Comparison of ENCODE assay signal across 8 cellular contexts in the genomic region with DNA sequence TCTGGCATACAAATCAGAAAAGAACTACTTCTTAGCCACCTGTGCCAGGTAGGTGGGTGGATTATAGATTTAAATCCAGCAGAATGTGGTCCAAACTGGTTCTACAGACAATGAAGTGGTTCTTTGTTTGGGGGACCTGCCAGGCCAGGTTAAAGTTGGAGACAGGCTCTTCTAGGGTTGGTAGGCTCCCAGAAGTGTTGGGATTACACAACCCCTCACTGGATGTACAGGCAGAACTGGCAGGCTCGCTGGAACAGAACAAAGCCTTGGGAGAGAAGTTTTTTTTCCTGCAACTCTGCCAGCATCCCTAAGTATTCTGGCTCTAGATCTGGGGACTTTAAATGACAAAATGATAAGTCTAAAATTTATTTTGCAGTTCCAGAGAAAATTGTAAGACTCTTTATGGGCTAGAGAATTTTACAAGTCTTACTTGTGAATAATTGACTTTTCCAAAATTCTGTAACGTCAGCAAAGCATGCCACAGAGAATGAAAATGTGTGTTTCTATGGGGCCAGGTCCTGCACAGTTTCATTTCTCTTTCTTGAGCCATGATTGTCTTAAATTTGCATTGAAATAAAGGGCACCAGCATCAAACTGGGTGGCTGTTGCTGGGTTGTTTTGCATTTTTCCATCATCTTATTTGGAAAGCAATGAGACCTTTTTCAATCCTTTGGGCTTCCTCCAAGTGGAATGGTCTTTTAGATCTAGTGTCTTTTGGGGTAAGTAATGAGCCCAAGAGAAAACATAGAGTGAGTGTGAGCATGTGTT. TPM values are rescaled to one million over a fixed set of nuclear protein-coding genes. Genes with fewer than 3 reads are reported as not detected.
DNase-seq lines count a peak whose midpoint lies in the region; ATAC-seq and TF ChIP-seq lines count a peak whose summit lies in the region.

No MANE protein-coding gene starts in this region.

- DNase-seq in G401 (ENCODE audit: low spot score) = peak; percentile 10
- DNase-seq in NCI-H526 (lab: John Stamatoyannopoulos, UW) = peak; percentile 89 to 91
- DNase-seq in left lung = peak in 1 of 2 donors; percentile 61
- DNase-seq in NCI-H2107 (lab: John Stamatoyannopoulos, UW) = no peak
- no peak for DNase-seq in DMS53 (lab: John Stamatoyannopoulos, UW)
- no peak for DNase-seq in NCI-H2196 treated with DMSO at 0.1 percent for 48 hours (lab: John Stamatoyannopoulos, UW; ENCODE audit: unreplicated experiment)
- no peak for DNase-seq in NOMO-1 treated with DMSO at 0.1 percent for 48 hours (lab: John Stamatoyannopoulos, UW; ENCODE audit: unreplicated experiment)

- H3K27ac ChIP-seq in left lung = peak overlapping the region; percentile 2 to 6

- peak; percentile 85 for ATAC-seq in GM21529 (IDR thresholded peaks at IDR 0.05; ENCODE audit: unreplicated experiment)
- ATAC-seq in left lung = peak; percentile 80

- H3K36me3 ChIP-seq in left lung = no peaks in the 10 kb centered on the region

- TF ChIP-seq CTCF in left lung (IDR thresholded peaks at IDR 0.05) = no peak

- peaks cover 5 to 21% of the 10 kb centered on the region in 2 donors for H3K9me3 ChIP-seq in left lung

- no peaks in the 10 kb centered on the region for H3K27me3 ChIP-seq in left lung

- H3K4me1 ChIP-seq in left lung = peaks cover 3 to 14% of the 10 kb centered on the region in 2 donors

- intact Hi-C loops in left lung (cut with DNase I) = no loop called here

- H3K4me3 ChIP-seq in left lung = no peak overlapping the region

- in situ Hi-C loops in G401 (cut with HindIII; ENCODE audit: low sequenced_read_pairs) = no loop called here

RNA-seq across cellular contexts. Expression of a gene that starts 32.2 kb away (rescaled TPM):
- 119 and 148 TPM in 2 replicates for total RNA-seq in G401 (2014; rRNA removed; shearing (Covaris generic))
- total RNA-seq in left lung = 10 to 100 TPM; 42.2 to 51.9 TPM

Comparison
In these comparisons a context has a peak if more than half of its experiments do, and no peak if none do; other contexts are left out.
1. DNase-seq: peak in G401 (single experiment) and NCI-H526 (2 of 2); none in NCI-H2107 (single experiment), DMS53 (single experiment), NCI-H2196 treated with DMSO at 0.1 percent for 48 hours (single experiment) and NOMO-1 treated with DMSO at 0.1 percent for 48 hours (single experiment).